Comparison of ENCODE assay signal across 8 cellular contexts in genomic region chr5:140261403-140262171, GRCh38. TPM values are rescaled to one million over a fixed set of nuclear protein-coding genes. Genes with fewer than 3 reads are reported as not detected.
DNase-seq lines count a peak whose midpoint lies in the region; ATAC-seq and TF ChIP-seq lines count a peak whose summit lies in the region.

No MANE protein-coding gene starts in this region.

- H3K36me3 ChIP-seq in MG63, result peaks cover 16% of the 10 kb centered on the region

- TF ChIP-seq CTCF in Calu3 (IDR thresholded peaks at IDR 0.05; ENCODE audit: unreplicated experiment), result no peak
- no peak for TF ChIP-seq CTCF in activated CD8-positive, alpha-beta T cell treated with anti-CD3 and anti-CD28 coated beads for 36 hours (IDR thresholded peaks at IDR 0.05)

- H3K4me1 Mint-ChIP-seq in Calu3 (ENCODE audit: low read depth, unreplicated experiment), result peaks cover 36% of the 10 kb centered on the region
- H3K4me1 Mint-ChIP-seq in activated CD8-positive, alpha-beta T cell treated with anti-CD3 and anti-CD28 coated beads for 36 hours (ENCODE audit: low read depth), result peaks cover 50% of the 10 kb centered on the region

- H3K9me3 ChIP-seq in MG63, result no peaks in the 10 kb centered on the region

- no peak overlapping the region for H3K4me3 ChIP-seq in MG63

- POLR2A ChIA-PET in activated CD8-positive, alpha-beta T cell treated with anti-CD3 and anti-CD28 coated beads for 36 hours (lab: Charles Lee), result interaction anchor here (0.8 to 1.9 kb wide), 2 partner anchors 9 to 86 kb away, joined by 3 to 5 read pairs; no protein-coding TSS in a partner anchor

- no peaks in the 10 kb centered on the region for H3K9me3 Mint-ChIP-seq in Calu3 (ENCODE audit: low read depth, unreplicated experiment)
- H3K9me3 Mint-ChIP-seq in activated CD8-positive, alpha-beta T cell treated with anti-CD3 and anti-CD28 coated beads for 36 hours, result no peaks in the 10 kb centered on the region

- peak overlapping the region; percentile 95 for H3K27ac Mint-ChIP-seq in Calu3 (ENCODE audit: unreplicated experiment)
- no peak overlapping the region for H3K27ac Mint-ChIP-seq in activated CD8-positive, alpha-beta T cell treated with anti-CD3 and anti-CD28 coated beads for 36 hours

- ATAC-seq in activated CD8-positive, alpha-beta T cell treated with anti-CD3 and anti-CD28 coated beads for 36 hours, result peak; percentile 64
- ATAC-seq in HG02571 (IDR thresholded peaks at IDR 0.05; ENCODE audit: unreplicated experiment), result no peak
- ATAC-seq in HG03378 (IDR thresholded peaks at IDR 0.05; ENCODE audit: unreplicated experiment), result no peak

- DNase-seq in Calu3 (peak; percentile 88), MG63 (peak; percentile 91), glomerular visceral epithelial cell (ENCODE audit: extremely low spot score) (peak; percentile 88), posterior cingulate gyrus (peak in 6 of 10 donors; percentile 32 to 91 (median 54)), NCI-H82 treated with DMSO at 0.1 percent for 48 hours (lab: John Stamatoyannopoulos, UW; ENCODE audit: unreplicated experiment) (no peak)
- DNase-seq in activated CD8-positive, alpha-beta T cell treated with anti-CD3 and anti-CD28 coated beads for 36 hours, result no peak

- no peaks in the 10 kb centered on the region for H3K27me3 Mint-ChIP-seq in Calu3 (ENCODE audit: unreplicated experiment)
- H3K27me3 Mint-ChIP-seq in activated CD8-positive, alpha-beta T cell treated with anti-CD3 and anti-CD28 coated beads for 36 hours, result no peaks in the 10 kb centered on the region

- no peaks in the 10 kb centered on the region for H3K27me3 ChIP-seq in MG63

- peak overlapping the region; percentile 46 for H3K4me3 Mint-ChIP-seq in Calu3 (ENCODE audit: low read depth, unreplicated experiment)
- no peak overlapping the region for H3K4me3 Mint-ChIP-seq in activated CD8-positive, alpha-beta T cell treated with anti-CD3 and anti-CD28 coated beads for 36 hours

- CTCF ChIA-PET in Calu3 (lab: Charles Lee), result interaction anchor here (0.6 to 4.4 kb wide), 14 partner anchors 10 to 115 kb away, joined by 3 to 72 read pairs (median 6); partner anchors contain the start of gene HBEGF
- CTCF ChIA-PET in activated CD8-positive, alpha-beta T cell treated with anti-CD3 and anti-CD28 coated beads for 36 hours (lab: Charles Lee), result interaction anchor here (13.9 to 26.2 kb wide), 2 partner anchors 18 to 84 kb away, joined by 144 to 874 read pairs; partner anchors contain the start of gene HBEGF

- intact Hi-C loops in Calu3 (cut with micrococcal nuclease; ENCODE audit: unreplicated experiment) (loop anchor here (2.0 to 5.0 kb wide), 2 partner anchors 36 to 61 kb away; no protein-coding TSS in a partner anchor), posterior cingulate gyrus (cut with DNase I) (no loop called here)
- intact Hi-C loops in activated CD8-positive, alpha-beta T cell treated with anti-CD3 and anti-CD28 coated beads for 36 hours (cut with micrococcal nuclease), result no loop called here

- no TSS peak for BruUV-seq in Calu3 (replicated peaks; lab: Mats Ljungman, UMichigan)

- peaks cover 58% of the 10 kb centered on the region for H3K36me3 Mint-ChIP-seq in Calu3 (ENCODE audit: insufficient read depth, unreplicated experiment)
- peaks cover 29% of the 10 kb centered on the region for H3K36me3 Mint-ChIP-seq in activated CD8-positive, alpha-beta T cell treated with anti-CD3 and anti-CD28 coated beads for 36 hours (ENCODE audit: low read depth)

RNA-seq across cellular contexts. Expression of gene PFDN1, which starts 41.3 kb away (rescaled TPM):
- total RNA-seq in Calu3 (2022), result 67.5 and 71.9 TPM in 2 replicates
- total RNA-seq in MG63 (2014; rRNA removed; shearing (Covaris generic); ENCODE audit: low replicate concordance), result 240 and 304 TPM in 2 replicates
- 10 to 100 TPM; 49.1 to 50.6 TPM for total RNA-seq in activated CD8-positive, alpha-beta T cell treated with anti-CD3 and anti-CD28 coated beads for 36 hours

Comparison
In these comparisons a context has a peak if more than half of its experiments do, and no peak if none do; other contexts are left out.
1. DNase-seq: peak in Calu3 (single experiment), MG63 (single experiment), glomerular visceral epithelial cell (single experiment) and posterior cingulate gyrus (6 of 10); none in activated CD8-positive, alpha-beta T cell treated with anti-CD3 and anti-CD28 coated beads for 36 hours (single experiment) and NCI-H82 treated with DMSO at 0.1 percent for 48 hours (single experiment).